In the genomic region with DNA sequence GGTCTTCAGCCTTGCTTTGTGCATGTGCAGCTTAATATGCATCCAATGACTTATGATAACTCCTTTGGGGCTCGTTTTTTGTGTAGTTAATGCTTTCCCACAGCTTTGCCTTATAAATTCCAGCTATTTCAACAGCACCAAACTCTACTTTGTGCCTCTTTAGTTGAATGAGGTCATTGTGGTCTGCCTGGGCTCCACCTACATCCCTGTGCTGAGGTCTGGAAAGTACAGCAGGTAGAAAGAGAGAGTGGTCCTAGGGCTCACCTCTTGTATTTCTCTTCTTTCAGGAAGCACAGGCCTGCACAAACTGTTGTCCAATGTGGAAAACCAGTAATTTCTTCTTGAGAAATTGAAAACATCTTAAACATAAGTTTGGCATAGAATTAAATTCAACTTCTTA, we compare ENCODE assay signal across 28 cellular contexts.
"Had no signal": no experiment of that assay in that cellular context is flagged by ENCODE, and none has a peak within 500 bp of the region (broad histone marks: within the 10 kb centered on the region; RNA-seq: fewer than 3 reads in every experiment).

No MANE protein-coding gene starts in this region.

- H3K27me3 ChIP-seq: breast epithelium, colonic mucosa, heart left ventricle, transverse colon had no signal

- H3K4me1 ChIP-seq: breast epithelium, colonic mucosa, heart left ventricle, left ventricle myocardium inferior, transverse colon had no signal

- H3K9me3 ChIP-seq: breast epithelium, colonic mucosa, heart left ventricle, left ventricle myocardium inferior, mucosa of descending colon, transverse colon had no signal

- H3K27ac Mint-ChIP-seq: activated T-helper 1 cell treated with anti-CD3 and anti-CD28 coated beads, Interleukin-12 subunit alpha, Interleukin-12 subunit beta, Interleukin-2, Interleukin-4 antibody, amounts not matched to agents 30 ng/mL and 10 ng/mL and 1 ng/mL, durations not matched to agents 14 hours and 24 hours and 36 hours; immature natural killer cell; natural killer cell treated with Interleukin-12 subunit alpha and Interleukin-12 subunit beta and Interleukin-15 and Interleukin-18, amount 100 ng/mL, for 72 hours had no signal

- H3K36me3 ChIP-seq: breast epithelium, colonic mucosa, heart left ventricle, left ventricle myocardium inferior, transverse colon had no signal

- H3K36me3 Mint-ChIP-seq: natural killer cell treated with Interleukin-12 subunit alpha and Interleukin-12 subunit beta and Interleukin-15 and Interleukin-18, amount 100 ng/mL, for 72 hours had no signal

- H3K27me3 Mint-ChIP-seq: central memory CD8-positive, alpha-beta T cell; natural killer cell treated with Interleukin-12 subunit alpha and Interleukin-12 subunit beta and Interleukin-15 and Interleukin-18, amount 100 ng/mL, for 72 hours had no signal

- DNase-seq: activated CD4-positive, alpha-beta T cell treated with anti-CD3 and anti-CD28 coated beads for 4 hours; activated CD4-positive, alpha-beta T cell treated with anti-CD3 and anti-CD28 coated beads, Interleukin-2, amount 50 U/mL, for 4 hours; activated CD8-positive, alpha-beta memory T cell treated with anti-CD3 and anti-CD28 coated beads, Interleukin-2, amount 50 U/mL, for 4 hours; activated effector memory CD4-positive, alpha-beta T cell treated with anti-CD3 and anti-CD28 coated beads, Interleukin-2, amount 50 U/mL, for 16 hours; activated naive CD4-positive, alpha-beta T cell treated with anti-CD3 and anti-CD28 coated beads, Interleukin-2, amount 50 U/mL, for 16 hours; activated T-cell treated with anti-CD3 and anti-CD28 coated beads, Interleukin-2, amount 50 U/mL, for 1 hour; amygdala; colonic mucosa; effector CD8-positive, alpha-beta T cell; erythroblast; foreskin fibroblast; heart left ventricle; hypothalamus; immature natural killer cell; kidney glomerular epithelial cell; left ventricle myocardium inferior; mucosa of descending colon; right cardiac atrium; stimulated activated naive CD4-positive, alpha-beta T cell; transverse colon had no signal

- FAIRE-seq: TTC549, urothelium cell line had no signal

- H3K4me1 Mint-ChIP-seq: central memory CD8-positive, alpha-beta T cell; immature natural killer cell had no signal

- H3K27ac ChIP-seq: breast epithelium, colonic mucosa, heart left ventricle, left ventricle myocardium inferior, transverse colon, VCaP had no signal

- H3K9me3 Mint-ChIP-seq: activated T-helper 1 cell treated with anti-CD3 and anti-CD28 coated beads, Interleukin-12 subunit alpha, Interleukin-12 subunit beta, Interleukin-2, Interleukin-4 antibody, amounts not matched to agents 30 ng/mL and 10 ng/mL and 1 ng/mL, durations not matched to agents 14 hours and 24 hours and 36 hours; central memory CD8-positive, alpha-beta T cell; immature natural killer cell; natural killer cell treated with Interleukin-12 subunit alpha and Interleukin-12 subunit beta and Interleukin-15 and Interleukin-18, amount 100 ng/mL, for 72 hours had no signal

- H3K4me3 ChIP-seq: breast epithelium, colonic mucosa, heart left ventricle, left ventricle myocardium inferior, lung, mucosa of descending colon, transverse colon had no signal

- H3K4me3 Mint-ChIP-seq: activated T-helper 1 cell treated with anti-CD3 and anti-CD28 coated beads, Interleukin-12 subunit alpha, Interleukin-12 subunit beta, Interleukin-2, Interleukin-4 antibody, amounts not matched to agents 30 ng/mL and 10 ng/mL and 1 ng/mL, durations not matched to agents 14 hours and 24 hours and 36 hours; central memory CD8-positive, alpha-beta T cell; immature natural killer cell; natural killer cell treated with Interleukin-12 subunit alpha and Interleukin-12 subunit beta and Interleukin-15 and Interleukin-18, amount 100 ng/mL, for 72 hours had no signal

- ATAC-seq: heart left ventricle; mucosa of descending colon; natural killer cell treated with Interleukin-12 subunit alpha and Interleukin-12 subunit beta and Interleukin-15 and Interleukin-18, amount 100 ng/mL, for 72 hours; right cardiac atrium had no signal
